In genomic region chr9:85014292-85014691, GRCh38 we compare ENCODE assay signal across 27 cellular contexts.
"Had no signal": no experiment of that assay in that cellular context is flagged by ENCODE, and none has a peak within 500 bp of the region (broad histone marks: within the 10 kb centered on the region; RNA-seq: fewer than 3 reads in every experiment).

No MANE protein-coding gene starts in this region.

- FAIRE-seq: colon, endometrium, endothelial cell of umbilical vein, frontal cortex had no signal

- H3K4me1 ChIP-seq: colonic mucosa, esophagus muscularis mucosa, esophagus squamous epithelium, foreskin keratinocyte, gastrocnemius medialis, gastroesophageal sphincter had no signal

- H3K36me3 ChIP-seq: colonic mucosa, esophagus muscularis mucosa, esophagus squamous epithelium, gastrocnemius medialis, gastroesophageal sphincter, heart left ventricle, heart right ventricle had no signal

- H3K9me3 ChIP-seq: colonic mucosa, esophagus muscularis mucosa, esophagus squamous epithelium, gastrocnemius medialis, gastroesophageal sphincter, heart left ventricle, heart right ventricle had no signal

- H3K27me3 ChIP-seq: colonic mucosa, dorsolateral prefrontal cortex, gastrocnemius medialis had no signal

- DNase-seq: colonic mucosa; cortex of kidney; dermis blood vessel endothelial cell; dorsolateral prefrontal cortex; effector CD4-positive, alpha-beta T cell; effector CD8-positive, alpha-beta T cell; effector memory CD4-positive, alpha-beta T cell; effector memory CD8-positive, alpha-beta T cell; endodermal cell; erythroblast; esophagus squamous epithelium; foreskin fibroblast; foreskin keratinocyte; foreskin melanocyte; gastrocnemius medialis; glutamatergic neuron; head of caudate nucleus; heart left ventricle; heart right ventricle had no signal

- H3K27ac ChIP-seq: colonic mucosa, coronary artery, epithelial cell of prostate, esophagus muscularis mucosa, esophagus squamous epithelium, foreskin keratinocyte, gastrocnemius medialis, gastroesophageal sphincter, heart left ventricle, heart right ventricle had no signal

- H3K4me3 ChIP-seq: colonic mucosa, coronary artery, dorsolateral prefrontal cortex, esophagus muscularis mucosa, esophagus squamous epithelium, gastrocnemius medialis, gastroesophageal sphincter, heart left ventricle, heart right ventricle had no signal

- ATAC-seq: effector memory CD8-positive, alpha-beta T cell; foreskin keratinocyte; gastrocnemius medialis; gastroesophageal sphincter; heart left ventricle; heart right ventricle had no signal
